In genomic region chr20:22431419-22431818, GRCh38 we compare ENCODE assay signal across 17 cellular contexts.
"Had no signal": no experiment of that assay in that cellular context is flagged by ENCODE, and none has a peak within 500 bp of the region (broad histone marks: within the 10 kb centered on the region; RNA-seq: fewer than 3 reads in every experiment).

No MANE protein-coding gene starts in this region.

- H3K4me2 ChIP-seq: KMS-11 had no signal

- H3K27me3 Mint-ChIP-seq: T-cell had no signal

- H3K27ac ChIP-seq: KMS-11, RWPE1, SJSA1, SK-N-MC had no signal

- H3K9ac ChIP-seq: KMS-11 had no signal

- H3K36me3 Mint-ChIP-seq: T-cell had no signal

- DNase-seq: IMR-90; Kasumi-1; MM.1S; NCI-H1092 treated with DMSO at 0.1 percent for 48 hours; NCI-H1436; NCI-H1694 treated with DMSO at 0.1 percent for 48 hours; NCI-H1930; NCI-H2107; NCI-H2227 treated with DMSO at 0.1 percent for 48 hours; NCI-H524; NK-92 treated with Interleukin-12 subunit alpha and Interleukin-12 subunit beta, amount 100 ng/mL, for 24 hours; PC-3; T-cell had no signal

- ATAC-seq: PC-3, T-cell had no signal

- H3K4me3 ChIP-seq: SJSA1, SK-N-MC had no signal

- H3K36me3 ChIP-seq: SJSA1 had no signal

- H3K4me3 Mint-ChIP-seq: T-cell had no signal

- H3K27me3 ChIP-seq: SJSA1 had no signal

- H3K27ac Mint-ChIP-seq: T-cell had no signal

- H3K4me1 Mint-ChIP-seq: T-cell had no signal
